Comparison of ENCODE assay signal across 10 cellular contexts in genomic region chr7:158819571-158820203, GRCh38.
A peak's percentile ranks its signal among the peaks of the same experiment; 100 is the strongest.
DNase-seq lines count a peak whose midpoint lies in the region; ATAC-seq lines count a peak whose summit lies in the region.
"Had no signal": no experiment of that assay in that cellular context is flagged by ENCODE, and none has a peak within 500 bp of the region (broad histone marks: within the 10 kb centered on the region; RNA-seq: fewer than 3 reads in every experiment).

No MANE protein-coding gene starts in this region.

- peaks cover 67 to 73% of the 10 kb centered on the region in 2 donors for H3K4me1 Mint-ChIP-seq in effector memory CD8-positive, alpha-beta T cell (ENCODE audit: low read depth in 2 of 2)

- H3K9me3 Mint-ChIP-seq in effector memory CD8-positive, alpha-beta T cell, result no peaks in the 10 kb centered on the region

- H3K9ac ChIP-seq in SK-N-MC (ENCODE audit: insufficient read length), result no peak overlapping the region

- ATAC-seq in effector memory CD8-positive, alpha-beta T cell (replicated peaks), result no peak

- H3K36me3 ChIP-seq in SK-N-MC (ENCODE audit: insufficient read depth, low read length), result no peaks in the 10 kb centered on the region
- H3K36me3 ChIP-seq: cardiac muscle cell had no signal

- DNase-seq in NOMO-1 treated with DMSO at 0.1 percent for 48 hours (lab: John Stamatoyannopoulos, UW; ENCODE audit: unreplicated experiment), result peak; percentile 9
- no peak for DNase-seq in NOMO-1 treated with dmso at 0.1 percent for 144 hours (lab: John Stamatoyannopoulos, UW; ENCODE audit: unreplicated experiment)
- no peak for DNase-seq in SK-N-MC (ENCODE audit: low read depth, low spot score)
- no peak for DNase-seq in effector memory CD8-positive, alpha-beta T cell
- no peak for DNase-seq in kidney glomerular epithelial cell (lab: John Stamatoyannopoulos, UW)
- no peak for DNase-seq in NCI-H774 (lab: John Stamatoyannopoulos, UW)
- DNase-seq in HuH-7.5 (ENCODE audit: low spot score), result no peak
- DNase-seq: Right ventricle myocardium superior had no signal

- no peaks in the 10 kb centered on the region for H3K9me3 ChIP-seq in SK-N-MC (ENCODE audit: low read depth, low read length)

- H3K36me3 Mint-ChIP-seq in effector memory CD8-positive, alpha-beta T cell (ENCODE audit: insufficient read depth), result peaks cover 38% of the 10 kb centered on the region

- no peaks in the 10 kb centered on the region for H3K27me3 Mint-ChIP-seq in effector memory CD8-positive, alpha-beta T cell

- H3K27ac Mint-ChIP-seq in effector memory CD8-positive, alpha-beta T cell, result peak overlapping the region; percentile 97 to 98

- H3K4me3 Mint-ChIP-seq in effector memory CD8-positive, alpha-beta T cell, result peak overlapping the region; percentile 81 to 89

- peak overlapping the region; percentile 74; the same call in 1 of the 2 replicates for H3K27ac ChIP-seq in SK-N-MC
- H3K27ac ChIP-seq in skin epidermis, result peak overlapping the region in 17 of 21 experiments; percentile 83 to 95 (median 90)

- no peak overlapping the region for H3K4me3 ChIP-seq in SK-N-MC
- H3K4me3 ChIP-seq in skin epidermis, result no peak overlapping the region
- H3K4me3 ChIP-seq: cardiac muscle cell had no signal
